In genomic region chr5:172559004-172559932, GRCh38 we compare ENCODE assay signal across 1 cellular context.
TF ChIP-seq lines count a peak whose summit lies in the region.

No MANE protein-coding gene starts in this region.

TF ChIP-seq in HEK293, 187 proteins besides CTCF, POLR2A, EP300 and RAD21 (continued from another document and continues in another):
- TF ChIP-seq ZBTB11 (tag by site-specific recombination; conservative IDR thresholded peaks at IDR 0.05; ENCODE audit: low read depth) (no peak), ZNF132 (tag by site-specific recombination; IDR thresholded peaks at IDR 0.05; ENCODE audit: borderline replicate concordance) (no peak), ZNF692 (tag by site-specific recombination; IDR thresholded peaks at IDR 0.05) (peak; percentile 77; the same call in 1 of the 2 replicates), ZNF555 (tag by site-specific recombination; conservative IDR thresholded peaks at IDR 0.05) (no peak), ZNF202 (tag by site-specific recombination; IDR thresholded peaks at IDR 0.05; ENCODE audit: borderline replicate concordance) (no peak), GFI1B (tag by site-specific recombination; IDR thresholded peaks at IDR 0.05) (no peak), TCF7L2 (IDR thresholded peaks at IDR 0.05; ENCODE audit: borderline replicate concordance, low read depth, low read length) (peak; percentile 29; the same call in 1 of the 2 replicates), ZNF837 (tag by site-specific recombination; IDR thresholded peaks at IDR 0.05) (no peak), ZBTB10 (tag by site-specific recombination; IDR thresholded peaks at IDR 0.05) (no peak), ZNF701 (tag by site-specific recombination; IDR thresholded peaks at IDR 0.05) (no peak), RBAK (tag by site-specific recombination; IDR thresholded peaks at IDR 0.05) (no peak), ZNF341 (tag by site-specific recombination; IDR thresholded peaks at IDR 0.05; ENCODE audit: low read depth) (no peak), ZNF843 (tag by site-specific recombination; IDR thresholded peaks at IDR 0.05) (no peak), ZNF280D (tag by site-specific recombination; IDR thresholded peaks at IDR 0.05) (no peak), ZNF791 (tag by site-specific recombination; IDR thresholded peaks at IDR 0.05) (no peak), ZNF214 (tag by site-specific recombination; IDR thresholded peaks at IDR 0.05; ENCODE audit: borderline replicate concordance) (no peak), ZNF580 (tag by site-specific recombination; IDR thresholded peaks at IDR 0.05) (no peak), YY2 (tag by site-specific recombination; IDR thresholded peaks at IDR 0.05) (0 out of 2 replicates have a peak, but pooled peaks have one; percentile 61), BCL6B (tag by site-specific recombination; IDR thresholded peaks at IDR 0.05) (no peak), ZBTB17 (tag by site-specific recombination; IDR thresholded peaks at IDR 0.05) (peak; percentile 92), KLF9 (tag by site-specific recombination; IDR thresholded peaks at IDR 0.05; ENCODE audit: low read depth) (no peak), ZNF658 (tag by site-specific recombination; IDR thresholded peaks at IDR 0.05) (no peak), ZNF398 (tag by site-specific recombination; IDR thresholded peaks at IDR 0.05) (peak; percentile 54), ZBTB7A (tag by site-specific recombination; IDR thresholded peaks at IDR 0.05; ENCODE audit: low read depth) (no peak), ZNF18 (tag by site-specific recombination; IDR thresholded peaks at IDR 0.05) (no peak), ZNF404 (tag by site-specific recombination; IDR thresholded peaks at IDR 0.05) (no peak), KLF10 (tag by site-specific recombination; IDR thresholded peaks at IDR 0.05) (no peak), ZBTB48 (tag by site-specific recombination; IDR thresholded peaks at IDR 0.05) (no peak), ZNF664 (tag by site-specific recombination; IDR thresholded peaks at IDR 0.05) (peak; percentile 85), PRDM10 (tag by site-specific recombination; IDR thresholded peaks at IDR 0.05) (peak; percentile 56), PRDM1 (tag by site-specific recombination; IDR thresholded peaks at IDR 0.05) (no peak), ZFP69B (tag by site-specific recombination; IDR thresholded peaks at IDR 0.05) (peak; percentile 64; the same call in 1 of the 2 replicates), ZNF140 (tag by site-specific recombination; IDR thresholded peaks at IDR 0.05) (no peak), AEBP2 (tag by site-specific recombination; IDR thresholded peaks at IDR 0.05; ENCODE audit: borderline replicate concordance) (no peak), ZNF335 (tag by site-specific recombination; conservative IDR thresholded peaks at IDR 0.05) (peak; percentile 29; the same call in 1 of the 2 replicates), ZNF121 (tag by site-specific recombination; IDR thresholded peaks at IDR 0.05) (no peak), KLF7 (tag by site-specific recombination; IDR thresholded peaks at IDR 0.05; ENCODE audit: borderline replicate concordance) (no peak), ZNF133 (tag by site-specific recombination; IDR thresholded peaks at IDR 0.05) (no peak)
